ENCODE assay signal across 9 cellular contexts in genomic region chr4:42652529-42653231, GRCh38. TPM values are rescaled to one million over a fixed set of nuclear protein-coding genes. Genes with fewer than 3 reads are reported as not detected.
DNase-seq lines count a peak whose midpoint lies in the region; ATAC-seq, FAIRE-seq and TF ChIP-seq lines count a peak whose summit lies in the region.
"Not testable (repeated sequence)": the region's sequence is repeated elsewhere in the genome, so short reads cannot be mapped to it uniquely, and the experiment has no call there.
"Had no signal": no experiment of that assay in that cellular context is flagged by ENCODE, and none has a peak within 500 bp of the region (broad histone marks: within the 10 kb centered on the region; RNA-seq: fewer than 3 reads in every experiment).

No MANE protein-coding gene starts in this region.

- not testable (repeated sequence) for H3K9me1 ChIP-seq in endothelial cell of umbilical vein (replicated peaks; ENCODE audit: control insufficient read depth, extremely low read depth, insufficient read depth, low read length)

- peaks cover 24% of the 10 kb centered on the region for H3K36me3 Mint-ChIP-seq in activated T-helper 17 cell treated with anti-CD3 and anti-CD28 coated beads, Interleukin-2, amount 50 U/mL, for 72 hours (ENCODE audit: low read depth)
- H3K36me3 Mint-ChIP-seq in stimulated activated naive B cell treated with anti-CD40 and anti-IgM and Interleukin-4, amounts not matched to agents 10 μg/mL and 1 μg/mL and 100 μg/mL, for 72 hours = peaks cover 27 to 40% of the 10 kb centered on the region in 2 donors

- H3K27me3 Mint-ChIP-seq in activated T-helper 17 cell treated with anti-CD3 and anti-CD28 coated beads, Interleukin-2, amount 50 U/mL, for 72 hours; stimulated activated naive B cell treated with anti-CD40 and anti-IgM and Interleukin-4, amounts not matched to agents 10 μg/mL and 1 μg/mL and 100 μg/mL, for 72 hours: not testable (repeated sequence)

- H3K9ac ChIP-seq in GM12878 (ENCODE audit: control insufficient read depth, insufficient read depth, low read length); endothelial cell of umbilical vein (replicated peaks; ENCODE audit: extremely low read depth, insufficient read depth, low read length); liver (ENCODE audit: low read depth in 1 of 2, low read length in 2 of 2): not testable (repeated sequence)

- TF ChIP-seq EP300 in GM12878 (IDR thresholded peaks at IDR 0.05; ENCODE audit: borderline replicate concordance in 1 of 2, control insufficient read depth in 1 of 2, low read depth in 2 of 2, low read length in 2 of 2) = not testable (repeated sequence)

- peak overlapping the region; percentile 83 for H3K27ac Mint-ChIP-seq in activated T-helper 17 cell treated with anti-CD3 and anti-CD28 coated beads, Interleukin-2, amount 50 U/mL, for 72 hours
- H3K27ac Mint-ChIP-seq in stimulated activated naive B cell treated with anti-CD40 and anti-IgM and Interleukin-4, amounts not matched to agents 10 μg/mL and 1 μg/mL and 100 μg/mL, for 72 hours = peak overlapping the region; percentile 10

- not testable (repeated sequence) for H3K36me3 ChIP-seq in GM12878 (ENCODE audit: control insufficient read depth in 2 of 2, insufficient read depth in 2 of 2, low read length in 1 of 2); endothelial cell of umbilical vein (ENCODE audit: control insufficient read depth in 2 of 2, extremely low read depth in 1 of 2, insufficient read depth in 2 of 2, low read length in 2 of 2); liver (ENCODE audit: control insufficient read depth in 4 of 4, insufficient read depth in 3 of 4, low read depth in 1 of 4, low read length in 3 of 4)

- TF ChIP-seq POLR2A in GM12892 (IDR thresholded peaks at IDR 0.05; ENCODE audit: low read depth, low read length); GM12878 (IDR thresholded peaks at IDR 0.05; ENCODE audit: low read depth, low read length); endothelial cell of umbilical vein (IDR thresholded peaks at IDR 0.05; ENCODE audit: low read depth, low read length): not testable (repeated sequence)

- intact Hi-C loops in GM12878 (cut with micrococcal nuclease; ENCODE audit: unreplicated experiment); endothelial cell of umbilical vein (cut with micrococcal nuclease): not testable (repeated sequence)

- peaks cover 15% of the 10 kb centered on the region for H3K9me3 ChIP-seq in GM12878 (replicated peaks; ENCODE audit: control insufficient read depth, insufficient read depth, low read length)
- not testable (repeated sequence) for H3K9me3 ChIP-seq in endothelial cell of umbilical vein (replicated peaks; ENCODE audit: control insufficient read depth, insufficient read depth, low read length); liver (ENCODE audit: control insufficient read depth in 4 of 4, low read length in 3 of 4)

- H3K4me1 Mint-ChIP-seq in activated T-helper 17 cell treated with anti-CD3 and anti-CD28 coated beads, Interleukin-2, amount 50 U/mL, for 72 hours = peaks cover 29% of the 10 kb centered on the region
- H3K4me1 Mint-ChIP-seq in stimulated activated naive B cell treated with anti-CD40 and anti-IgM and Interleukin-4, amounts not matched to agents 10 μg/mL and 1 μg/mL and 100 μg/mL, for 72 hours = peaks cover 24 to 62% of the 10 kb centered on the region in 2 donors

- not testable (repeated sequence) for ATAC-seq in activated T-helper 17 cell treated with anti-CD3 and anti-CD28 coated beads, Interleukin-2, amount 50 U/mL, for 72 hours (replicated peaks); GM12878; stimulated activated naive B cell treated with anti-CD40 and anti-IgM and Interleukin-4, amounts not matched to agents 10 μg/mL and 1 μg/mL and 100 μg/mL, for 72 hours (replicated peaks)

- not testable (repeated sequence) for H3K4me3 ChIP-seq in GM12878; endothelial cell of umbilical vein (replicated peaks in 1 of 3; ENCODE audit: insufficient read depth in 1 of 3, low read depth in 1 of 3, low read length in 3 of 3); liver (ENCODE audit: low read depth in 1 of 3, low read length in 3 of 3)

- peaks cover 90% of the 10 kb centered on the region for H3K79me2 ChIP-seq in GM12878 (ENCODE audit: control insufficient read depth, insufficient read depth, low read length)
- H3K79me2 ChIP-seq in endothelial cell of umbilical vein (ENCODE audit: control insufficient read depth, insufficient read depth, low read length) = not testable (repeated sequence)

- not testable (repeated sequence) for H3K9me3 Mint-ChIP-seq in activated T-helper 17 cell treated with anti-CD3 and anti-CD28 coated beads, Interleukin-2, amount 50 U/mL, for 72 hours
- peaks cover 12 to 18% of the 10 kb centered on the region in 2 donors for H3K9me3 Mint-ChIP-seq in stimulated activated naive B cell treated with anti-CD40 and anti-IgM and Interleukin-4, amounts not matched to agents 10 μg/mL and 1 μg/mL and 100 μg/mL, for 72 hours

- CTCF ChIA-PET in GM12878 (lab: Yijun Ruan, JAX); endothelial cell of umbilical vein (lab: Charles Lee): not testable (repeated sequence)

- in situ Hi-C loops in GM12878 (cut with MboI) = not testable (repeated sequence)

- TF ChIP-seq CTCF in GM12878 (IDR thresholded peaks at IDR 0.05 in 2 of 3, conservative IDR thresholded peaks at IDR 0.05 in 1 of 3; ENCODE audit: control insufficient read depth in 2 of 3, extremely low read depth in 1 of 3, insufficient read depth in 1 of 3, low read depth in 3 of 3, low read length in 3 of 3); endothelial cell of umbilical vein (IDR thresholded peaks at IDR 0.05; ENCODE audit: extremely low read depth in 1 of 2, insufficient read depth in 1 of 2, low read depth in 1 of 2, low read length in 2 of 2); liver (IDR thresholded peaks at IDR 0.05; ENCODE audit: low read depth, low read length, missing input control): not testable (repeated sequence)

- SMC1A ChIA-PET in GM12878 (lab: Charles Lee; ENCODE audit: uncharacterized antibody, unreplicated experiment) = interaction anchor here (1.3 to 20.0 kb wide), 3 partner anchors 10 to 40 kb away, joined by 5 to 478 read pairs (median 9); no protein-coding TSS in a partner anchor

- H3K27me3 ChIP-seq in GM12878 (replicated peaks in 1 of 2; ENCODE audit: control insufficient read depth in 2 of 2, insufficient read depth in 2 of 2, low read length in 1 of 2); endothelial cell of umbilical vein (ENCODE audit: control insufficient read depth in 2 of 2, insufficient read depth in 2 of 2, low read length in 2 of 2); liver (ENCODE audit: control insufficient read depth in 4 of 4, insufficient read depth in 4 of 4, low read length in 3 of 4): not testable (repeated sequence)

- not testable (repeated sequence) for H2AFZ ChIP-seq in GM12878 (ENCODE audit: control insufficient read depth, low read depth, low read length); endothelial cell of umbilical vein (ENCODE audit: low read depth, low read length)

- H3K4me3 Mint-ChIP-seq in activated T-helper 17 cell treated with anti-CD3 and anti-CD28 coated beads, Interleukin-2, amount 50 U/mL, for 72 hours = peak overlapping the region; percentile 91
- H3K4me3 Mint-ChIP-seq in stimulated activated naive B cell treated with anti-CD40 and anti-IgM and Interleukin-4, amounts not matched to agents 10 μg/mL and 1 μg/mL and 100 μg/mL, for 72 hours = not testable (repeated sequence)

- BruUV-seq in GM12878 (replicated peaks; lab: Mats Ljungman, UMichigan); endothelial cell of umbilical vein (replicated peaks; lab: Mats Ljungman, UMichigan): not testable (repeated sequence)

- POLR2A ChIA-PET in GM12878 (lab: Charles Lee); endothelial cell of umbilical vein (lab: Charles Lee): not testable (repeated sequence)

- not testable (repeated sequence) for DNase-seq in GM12892 (ENCODE audit: insufficient read length); GM12878 (ENCODE audit: low read depth, low spot score); stimulated activated naive B cell treated with anti-CD40 and anti-IgM and Interleukin-4, amounts not matched to agents 10 μg/mL and 1 μg/mL and 100 μg/mL, for 72 hours
- DNase-seq in M059J (ENCODE audit: low read depth) = peak; percentile 18
- peak; percentile 59 for DNase-seq in endothelial cell of umbilical vein (ENCODE audit: low read depth, low spot score)
- peak; percentile 61 for DNase-seq in pulmonary artery endothelial cell (ENCODE audit: low read depth, low spot score)

- H3K27ac ChIP-seq in GM12878 (ENCODE audit: control insufficient read depth, insufficient read depth); endothelial cell of umbilical vein (ENCODE audit: insufficient read depth, low read depth, low read length); liver (ENCODE audit: low read depth in 1 of 2, low read length in 2 of 2): not testable (repeated sequence)

- FAIRE-seq in GM12892 (lab: Jason Lieb, UNC) (peak; percentile 64), endothelial cell of umbilical vein (lab: Jason Lieb, UNC) (peak; percentile 73)
- FAIRE-seq in GM12878 (lab: Jason Lieb, UNC) = not testable (repeated sequence)

- RAD21 ChIA-PET in GM12878 (lab: Charles Lee; ENCODE audit: unreplicated experiment) = interaction anchor here (0.9 to 2.0 kb wide), 3 partner anchors 9 to 18 kb away, joined by 3 to 5 read pairs (median 4); no protein-coding TSS in a partner anchor

- not testable (repeated sequence) for H3K4me1 ChIP-seq in GM12878 (ENCODE audit: control insufficient read depth, insufficient read depth, low read length)
- H3K4me1 ChIP-seq in endothelial cell of umbilical vein (ENCODE audit: control insufficient read depth, extremely low read depth, insufficient read depth, low read length) (peaks cover 25% of the 10 kb centered on the region), liver (ENCODE audit: control insufficient read depth in 4 of 4, insufficient read depth in 4 of 4, low read length in 3 of 4) (peaks cover 0 to 16% (median 8%) of the 10 kb centered on the region in 4 donors)

- TF ChIP-seq RAD21 in GM12878 (IDR thresholded peaks at IDR 0.05; ENCODE audit: insufficient read depth, low read depth, low read length); liver (IDR thresholded peaks at IDR 0.05): not testable (repeated sequence)

- 96% methylated on average over 10 of the region's 10 CpGs for WGBS in GM12878 (ENCODE audit: insufficient coverage, insufficient replicate concordance, low lambda C conversion rate, missing lambda C conversion rate)
- WGBS in liver = 89% methylated on average over 10 of the region's 10 CpGs

- H4K20me1 ChIP-seq in GM12878 (ENCODE audit: control insufficient read depth, insufficient read depth); endothelial cell of umbilical vein (replicated peaks; ENCODE audit: control insufficient read depth, extremely low read depth, insufficient read depth, low read length): not testable (repeated sequence)

- peak overlapping the region; percentile 92 for H3K4me2 ChIP-seq in GM12878 (ENCODE audit: control insufficient read depth, insufficient read depth)
- not testable (repeated sequence) for H3K4me2 ChIP-seq in endothelial cell of umbilical vein (ENCODE audit: insufficient read depth, low read length)

- dilution Hi-C loops in endothelial cell of umbilical vein (cut with MboI; ENCODE audit: extremely low pct_ligation_motif_present, low sequenced_read_pairs) = not testable (repeated sequence)

RNA-seq across cellular contexts. Expression of gene ATP8A1, which starts 4.2 kb away (rescaled TPM):
- polyA plus RNA-seq in GM12892 (2012; ENCODE audit: missing spikeins) = 53.0 TPM
- 0.81 and 1.3 TPM in 2 replicates for total RNA-seq in M059J (2014; rRNA removed; shearing (Covaris generic))
- 10 to 100 TPM; 17.0 to 29.2 TPM for total RNA-seq in activated T-helper 17 cell treated with anti-CD3 and anti-CD28 coated beads, Interleukin-2, amount 50 U/mL, for 72 hours
- 1,209 and 1,224 TPM in 2 replicates for total RNA-seq in GM12878 (2013; cell fraction: nucleolus; rRNA removed)
- total RNA-seq in GM12878 (2014; rRNA removed) = 55.2 and 73.8 TPM in 2 replicates
- total RNA-seq in GM12878 (2014; rRNA removed; fragmentation: Illumina TruSeq; extraction: Trizol) = 72.5 and 78.7 TPM in 2 replicates
- 50.4 and 50.6 TPM in 2 replicates for total RNA-seq in GM12878 (2021)
- 16.1 TPM for polyA plus RNA-seq in GM12878 (2011; ENCODE audit: low read depth)
- polyA plus RNA-seq in GM12878 (2011; rRNA removed) = 116 and 194 TPM in 2 replicates
- polyA plus RNA-seq in GM12878 (2011; cell fraction: cytosol; rRNA removed) = 27.1 and 34.0 TPM in 2 replicates
- 252 and 314 TPM in 2 replicates for polyA plus RNA-seq in GM12878 (2011; cell fraction: nucleus; rRNA removed)
- 22.0 and 41.8 TPM in 2 replicates for polyA plus RNA-seq in GM12878 (2012)
- 43.3 and 60.0 TPM in 2 replicates for polyA plus RNA-seq in GM12878 (2014; fragmentation: Illumina TruSeq; extraction: Trizol)
- polyA plus RNA-seq in GM12878 (2014; fragmentation: Nextera tagmentation; extraction: Ambion mirVana) = 1 to 10 TPM; 9.0 to 9.5 TPM
- 26.2 and 31.2 TPM in 2 replicates for polyA plus RNA-seq in GM12878 (2014; rRNA removed)
- 10 to 100 TPM; 14.4 to 18.5 TPM for polyA plus RNA-seq in GM12878 (2016; fragmentation: Nextera tagmentation; extraction: Ambion mirVana)
- polyA minus RNA-seq in GM12878 (2011; rRNA and poly(A)+ RNA removed) = 213 and 243 TPM in 2 replicates
- polyA minus RNA-seq in GM12878 (2011; cell fraction: cytosol; rRNA and poly(A)+ RNA removed) = 58.3 and 60.7 TPM in 2 replicates
- 380 and 488 TPM in 2 replicates for polyA minus RNA-seq in GM12878 (2011; cell fraction: nucleus; rRNA and poly(A)+ RNA removed)
- 1.9 and 11.5 TPM in 2 replicates for total RNA-seq in endothelial cell of umbilical vein
- polyA plus RNA-seq in endothelial cell of umbilical vein = 0.48 and 0.97 TPM in 2 replicates
- 0.44 and 1.1 TPM in 2 replicates for polyA plus RNA-seq in endothelial cell of umbilical vein (2011; cell fraction: cytosol; rRNA removed)
- polyA plus RNA-seq in endothelial cell of umbilical vein (2011; cell fraction: nucleus; rRNA removed) = 8.7 and 9.0 TPM in 2 replicates
- polyA plus RNA-seq in endothelial cell of umbilical vein (2012) = 0.19 and 0.47 TPM in 2 replicates
- polyA minus RNA-seq in endothelial cell of umbilical vein = 2.6 and 4.0 TPM in 2 replicates
- 1.5 TPM for polyA minus RNA-seq in endothelial cell of umbilical vein (2011; cell fraction: cytosol; rRNA and poly(A)+ RNA removed)
- 13.3 and 17.1 TPM in 2 replicates for polyA minus RNA-seq in endothelial cell of umbilical vein (2011; cell fraction: nucleus; rRNA and poly(A)+ RNA removed)
- 10 to 100 TPM; 10.7 to 15.9 TPM for total RNA-seq in liver
- polyA plus RNA-seq in liver = 1 to 10 TPM in 1 of 2 donors, under 1 TPM in 1; 0.65 to 1.2 TPM
- 6.5 and 7.1 TPM in 2 replicates for total RNA-seq in pulmonary artery endothelial cell
- total RNA-seq: A172 had no signal
